12 cellular contexts compared by ENCODE assay signal in the genomic region with DNA sequence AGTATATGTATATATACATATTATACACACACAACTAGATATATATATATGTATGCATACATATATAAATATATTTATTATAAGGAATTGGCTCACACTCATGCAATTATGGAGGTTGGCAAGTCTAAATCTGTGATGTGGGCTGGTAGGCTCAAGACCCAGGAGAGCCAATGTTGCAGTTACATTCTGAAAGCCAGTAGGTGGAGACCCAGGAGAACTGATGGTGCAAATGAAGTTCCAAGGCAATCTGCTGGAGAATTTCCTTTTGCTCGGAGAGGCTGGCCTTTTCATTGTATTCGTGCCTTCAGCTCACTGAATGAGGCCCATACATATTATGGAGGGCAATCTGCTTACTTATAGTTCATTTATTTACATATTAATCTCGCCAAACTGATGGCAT. TPM values are rescaled to one million over a fixed set of nuclear protein-coding genes. Genes with fewer than 3 reads are reported as not detected.
DNase-seq lines count a peak whose midpoint lies in the region; ATAC-seq and TF ChIP-seq lines count a peak whose summit lies in the region.
"Had no signal": no experiment of that assay in that cellular context is flagged by ENCODE, and none has a peak within 500 bp of the region (broad histone marks: within the 10 kb centered on the region; RNA-seq: fewer than 3 reads in every experiment).

No MANE protein-coding gene starts in this region.

- ATAC-seq in HG02610 (IDR thresholded peaks at IDR 0.05; ENCODE audit: unreplicated experiment), result no peak

- DNase-seq in DMS 273 (lab: John Stamatoyannopoulos, UW; ENCODE audit: unreplicated experiment), result peak; percentile 15
- DNase-seq in DMS 273 treated with DMSO at 0.1 percent for 48 hours (lab: John Stamatoyannopoulos, UW), result no peak
- DNase-seq in M059J (ENCODE audit: low read depth), result peak; percentile 13
- peak; percentile 29 for DNase-seq in astrocyte of the hippocampus (ENCODE audit: low read depth, low spot score)
- peak; percentile 20 for DNase-seq in mucosa of gallbladder (ENCODE audit: low spot score)
- DNase-seq in GM20000 (ENCODE audit: low spot score), result no peak
- DNase-seq in NCI-H226, result no peak
- DNase-seq: activated gamma-delta T cell treated with Interleukin-2 at 50 U/mL for 16 hours; NCI-H1105 treated with DMSO at 0.1 percent for 48 hours; stimulated activated CD4-positive, alpha-beta T cell treated with anti-CD3 and anti-CD28 coated beads, Interleukin-15, amount 100 ng/mL, for 24 hours had no signal

- TF ChIP-seq CTCF in GM20000 (IDR thresholded peaks at IDR 0.05; ENCODE audit: extremely low read depth, missing control alignments), result no peak

RNA-seq across cellular contexts. Expression of a gene that starts 9.4 kb away (rescaled TPM):
- not detected in 2 replicates for total RNA-seq in M059J (2014; rRNA removed; shearing (Covaris generic))
- total RNA-seq in mucosa of gallbladder, result not detected
- total RNA-seq: A172 had no signal

RNA-seq across cellular contexts. Expression of a gene that starts 29.2 kb away (rescaled TPM):
- total RNA-seq in M059J (2014; rRNA removed; shearing (Covaris generic)), result not detected in 2 replicates
- total RNA-seq in mucosa of gallbladder, result not detected
- total RNA-seq: A172 had no signal

RNA-seq across cellular contexts. Expression of a gene that starts 39.7 kb away (rescaled TPM):
- total RNA-seq in M059J (2014; rRNA removed; shearing (Covaris generic)), result not detected in 2 replicates
- not detected for total RNA-seq in mucosa of gallbladder
- total RNA-seq: A172 had no signal

RNA-seq across cellular contexts. Expression of a gene that starts 52.7 kb away (rescaled TPM):
- total RNA-seq in M059J (2014; rRNA removed; shearing (Covaris generic)), result not detected in 2 replicates
- not detected for total RNA-seq in mucosa of gallbladder
- total RNA-seq: A172 had no signal

RNA-seq across cellular contexts. Expression of a gene that starts 58.0 kb away (rescaled TPM):
- not detected in 2 replicates for total RNA-seq in M059J (2014; rRNA removed; shearing (Covaris generic))
- not detected for total RNA-seq in mucosa of gallbladder
- total RNA-seq: A172 had no signal

Comparison
In these comparisons a context has a peak if more than half of its experiments do, and no peak if none do; other contexts are left out.
1. DNase-seq: peak in DMS 273 (single experiment), M059J (single experiment), astrocyte of the hippocampus (single experiment) and mucosa of gallbladder (single experiment); none in DMS 273 treated with DMSO at 0.1 percent for 48 hours (single experiment), GM20000 (single experiment) and NCI-H226 (single experiment).